1 cellular context compared by ENCODE assay signal in genomic region chr16:23986455-23986854, GRCh38.
A peak's percentile ranks its signal among the peaks of the same experiment; 100 is the strongest.
TF ChIP-seq lines count a peak whose summit lies in the region.

No MANE protein-coding gene starts in this region.

TF ChIP-seq in HepG2, 621 proteins besides CTCF, POLR2A, EP300 and RAD21 (continued from another document):
- TF ChIP-seq ZNF691 (CRISPR knock-in tag; IDR thresholded peaks at IDR 0.05; ENCODE audit: borderline replicate concordance, low read depth) (no peak), REXO4 (CRISPR knock-in tag; IDR thresholded peaks at IDR 0.05; ENCODE audit: borderline replicate concordance) (no peak), ZNF530 (CRISPR knock-in tag; IDR thresholded peaks at IDR 0.05; ENCODE audit: low read depth) (no peak), MAFK (conservative IDR thresholded peaks at IDR 0.05 in 1 of 2, IDR thresholded peaks at IDR 0.05 in 1 of 2; ENCODE audit: low read length in 2 of 2) (peak; percentile 34 to 62; a peak in 3 of 4 replicates)
